Comparison of ENCODE assay signal across 12 cellular contexts in genomic region chr9:98790601-98791146, GRCh38. TPM values are rescaled to one million over a fixed set of nuclear protein-coding genes. Genes with fewer than 3 reads are reported as not detected.
DNase-seq lines count a peak whose midpoint lies in the region; ATAC-seq, FAIRE-seq and TF ChIP-seq lines count a peak whose summit lies in the region.
"Had no signal": no experiment of that assay in that cellular context is flagged by ENCODE, and none has a peak within 500 bp of the region (broad histone marks: within the 10 kb centered on the region; RNA-seq: fewer than 3 reads in every experiment).

No MANE protein-coding gene starts in this region.

- H3K36me3 ChIP-seq in keratinocyte (ENCODE audit: control insufficient read depth in 2 of 2, extremely low read depth in 1 of 2, insufficient read depth in 2 of 2, low read length in 2 of 2), result peaks cover 1 to 14% of the 10 kb centered on the region in 2 experiments
- no peaks in the 10 kb centered on the region for H3K36me3 ChIP-seq in CD8-positive, alpha-beta memory T cell (ENCODE audit: insufficient read depth, low read length)

- H3K9me1 ChIP-seq in keratinocyte (ENCODE audit: control insufficient read depth, extremely low read depth, insufficient read depth, low read length), result no peaks in the 10 kb centered on the region

- H3K27me3 Mint-ChIP-seq in CD8-positive, alpha-beta memory T cell, result no peaks in the 10 kb centered on the region
- H3K27me3 Mint-ChIP-seq: IgD-negative memory B cell had no signal

- H3K4me1 Mint-ChIP-seq in CD8-positive, alpha-beta memory T cell, result peaks cover 24 to 37% (median 25%) of the 10 kb centered on the region in 3 donors

- H3K4me1 ChIP-seq in keratinocyte (ENCODE audit: control insufficient read depth, extremely low read depth, insufficient read depth, low read length), result peaks cover 37% of the 10 kb centered on the region
- H3K4me1 ChIP-seq in CD8-positive, alpha-beta memory T cell (ENCODE audit: insufficient read depth, low read length), result peaks cover 8% of the 10 kb centered on the region

- H3K27me3 ChIP-seq in keratinocyte (ENCODE audit: control insufficient read depth, extremely low read depth, insufficient read depth, low read length), result no peaks in the 10 kb centered on the region
- H3K27me3 ChIP-seq in CD8-positive, alpha-beta memory T cell (ENCODE audit: insufficient read depth, low read length, poor library complexity, severe bottlenecking), result no peaks in the 10 kb centered on the region

- peak overlapping the region; percentile 67 for H3K4me2 ChIP-seq in keratinocyte (ENCODE audit: control insufficient read depth, extremely low read depth, insufficient read depth, low read depth, low read length)

- H3K27ac Mint-ChIP-seq in CD8-positive, alpha-beta memory T cell, result peak overlapping the region in 1 of 8 donors; percentile 75
- H3K27ac Mint-ChIP-seq: IgD-negative memory B cell, immature natural killer cell had no signal

- ATAC-seq in GM21529 (IDR thresholded peaks at IDR 0.05; ENCODE audit: unreplicated experiment) (peak; percentile 22), GM18498 (IDR thresholded peaks at IDR 0.05; ENCODE audit: unreplicated experiment) (no peak), HG02798 (IDR thresholded peaks at IDR 0.05; ENCODE audit: poor library complexity, unreplicated experiment) (no peak)

- no peak overlapping the region for H3K4me3 ChIP-seq in keratinocyte (ENCODE audit: control insufficient read depth in 2 of 3, extremely low read depth in 1 of 3, insufficient read depth in 2 of 3, low read depth in 1 of 3, low read length in 3 of 3)
- H3K4me3 ChIP-seq in CD8-positive, alpha-beta memory T cell (ENCODE audit: low read length), result no peak overlapping the region
- H3K4me3 ChIP-seq: GM12878 had no signal

- CTCF ChIA-PET in CD8-positive, alpha-beta memory T cell (lab: Charles Lee), result interaction anchor here (1.0 to 1.9 kb wide), 5 partner anchors 14 to 474 kb away, joined by 3 to 7 read pairs (median 4); partner anchors contain the start of gene GALNT12

- no peaks in the 10 kb centered on the region for H3K9me3 Mint-ChIP-seq in CD8-positive, alpha-beta memory T cell
- H3K9me3 Mint-ChIP-seq: IgD-negative memory B cell, immature natural killer cell had no signal

- H3K9me3 ChIP-seq in keratinocyte (ENCODE audit: control insufficient read depth, low read depth, low read length), result no peaks in the 10 kb centered on the region
- H3K9me3 ChIP-seq in CD8-positive, alpha-beta memory T cell (ENCODE audit: low read length), result no peaks in the 10 kb centered on the region

- H3K9ac ChIP-seq in keratinocyte (ENCODE audit: control insufficient read depth, extremely low read depth, insufficient read depth, low read length), result peak overlapping the region; percentile 46

- POLR2A ChIA-PET in CD8-positive, alpha-beta memory T cell (lab: Charles Lee), result no interaction called here

- H3K4me3 Mint-ChIP-seq in CD8-positive, alpha-beta memory T cell, result no peak overlapping the region
- H3K4me3 Mint-ChIP-seq: immature natural killer cell had no signal

- peak; percentile 69 for DNase-seq in A172 (ENCODE audit: low spot score)
- DNase-seq in SHP77 (lab: John Stamatoyannopoulos, UW), result peak; percentile 43 to 69
- DNase-seq in keratinocyte (ENCODE audit: low read depth, low spot score), result no peak
- no peak for DNase-seq in CD8-positive, alpha-beta memory T cell
- DNase-seq in activated CD4-positive, CD25-positive, alpha-beta regulatory T cell treated with anti-CD3 and anti-CD28 coated beads, Interleukin-2, amount 50 U/mL, for 72 hours, result no peak

- no peak for TF ChIP-seq CTCF in keratinocyte (optimal IDR thresholded peaks at IDR 0.05 in 1 of 3, IDR thresholded peaks at IDR 0.05 in 1 of 3, conservative IDR thresholded peaks at IDR 0.05 in 1 of 3; ENCODE audit: extremely low read depth in 1 of 3, insufficient read depth in 2 of 3, low read length in 3 of 3)

- FAIRE-seq in keratinocyte (lab: Jason Lieb, UNC), result no peak

- peaks cover 26% of the 10 kb centered on the region for H3K79me2 ChIP-seq in keratinocyte (ENCODE audit: control insufficient read depth, insufficient read depth, low read length)

- no peaks in the 10 kb centered on the region for H4K20me1 ChIP-seq in keratinocyte (ENCODE audit: control insufficient read depth, extremely low read depth, insufficient read depth, low read length)

- H3K27ac ChIP-seq in keratinocyte (ENCODE audit: control insufficient read depth, insufficient read depth, low read length), result peak overlapping the region; percentile 77
- H3K27ac ChIP-seq in CD8-positive, alpha-beta memory T cell (ENCODE audit: low read depth, low read length), result no peak overlapping the region
- H3K27ac ChIP-seq: VCaP had no signal

- dilution Hi-C loops in keratinocyte (cut with MboI; ENCODE audit: extremely low pct_ligation_motif_present, low sequenced_read_pairs), result no loop called here

- no peak overlapping the region for H2AFZ ChIP-seq in keratinocyte (ENCODE audit: control insufficient read depth, low read length)

- H3K36me3 Mint-ChIP-seq in CD8-positive, alpha-beta memory T cell, result peaks cover 0 to 16% (median 5%) of the 10 kb centered on the region in 3 donors

RNA-seq across cellular contexts. Expression of gene ANKS6, which starts 5.7 kb away (rescaled TPM):
- 30.8 and 39.4 TPM in 2 replicates for total RNA-seq in A172 (2014; rRNA removed; shearing (Covaris generic))
- 11.5 to 14.4 TPM (median 13.5 TPM) in 3 replicates for polyA plus RNA-seq in keratinocyte
- 10.0 TPM for polyA plus RNA-seq in keratinocyte (2011; ENCODE audit: low read depth)
- 9.6 and 11.6 TPM in 2 replicates for polyA plus RNA-seq in keratinocyte (2011; cell fraction: cytosol; rRNA removed)
- polyA plus RNA-seq in keratinocyte (2011; cell fraction: nucleus; rRNA removed), result 21.0 and 23.5 TPM in 2 replicates
- polyA plus RNA-seq in keratinocyte (2012; ENCODE audit: low replicate concordance), result 11.2 and 18.3 TPM in 2 replicates
- polyA minus RNA-seq in keratinocyte, result 10.9 to 16.3 TPM (median 16.3 TPM) in 3 replicates
- polyA minus RNA-seq in keratinocyte (2011; cell fraction: cytosol; rRNA and poly(A)+ RNA removed), result 14.6 TPM
- 8.4 and 12.4 TPM in 2 replicates for polyA minus RNA-seq in keratinocyte (2011; cell fraction: nucleus; rRNA and poly(A)+ RNA removed)
- 10 to 100 TPM; 16.8 to 17.5 TPM for total RNA-seq in CD8-positive, alpha-beta memory T cell
- 9.0 TPM for polyA plus RNA-seq in CD8-positive, alpha-beta memory T cell

RNA-seq across cellular contexts. Expression of gene GALNT12, which starts 16.8 kb away (rescaled TPM):
- 4.0 and 5.4 TPM in 2 replicates for total RNA-seq in A172 (2014; rRNA removed; shearing (Covaris generic))
- polyA plus RNA-seq in keratinocyte, result 1.1 to 1.8 TPM (median 1.2 TPM) in 3 replicates
- polyA plus RNA-seq in keratinocyte (2011; ENCODE audit: low read depth), result 0.60 TPM
- 0.44 and 0.74 TPM in 2 replicates for polyA plus RNA-seq in keratinocyte (2011; cell fraction: cytosol; rRNA removed)
- polyA plus RNA-seq in keratinocyte (2011; cell fraction: nucleus; rRNA removed), result 1.5 and 1.6 TPM in 2 replicates
- 0.21 and 1.3 TPM in 2 replicates for polyA plus RNA-seq in keratinocyte (2012; ENCODE audit: low replicate concordance)
- 0.49 to 1.4 TPM (median 1.0 TPM) in 3 replicates for polyA minus RNA-seq in keratinocyte
- polyA minus RNA-seq in keratinocyte (2011; cell fraction: cytosol; rRNA and poly(A)+ RNA removed), result 0.96 TPM
- 1.2 and 1.5 TPM in 2 replicates for polyA minus RNA-seq in keratinocyte (2011; cell fraction: nucleus; rRNA and poly(A)+ RNA removed)
- total RNA-seq in CD8-positive, alpha-beta memory T cell, result 1 to 10 TPM; 4.7 to 4.9 TPM
- polyA plus RNA-seq in CD8-positive, alpha-beta memory T cell, result 5.2 TPM

Comparison
In these comparisons a context has a peak if more than half of its experiments do, and no peak if none do; other contexts are left out.
1. DNase-seq: peak in A172 (single experiment) and SHP77 (2 of 2); none in keratinocyte (single experiment), CD8-positive, alpha-beta memory T cell (0 of 5) and activated CD4-positive, CD25-positive, alpha-beta regulatory T cell treated with anti-CD3 and anti-CD28 coated beads, Interleukin-2, amount 50 U/mL, for 72 hours (single experiment).